8 cellular contexts compared by ENCODE assay signal in genomic region chr14:53539489-53540126, GRCh38.
DNase-seq lines count a peak whose midpoint lies in the region; ATAC-seq lines count a peak whose summit lies in the region.

No MANE protein-coding gene starts in this region.

- intact Hi-C loops in CD4-positive, alpha-beta memory T cell (cut with micrococcal nuclease), result no loop called here
- intact Hi-C loops in Right ventricle myocardium inferior (cut with DNase I) (loop anchor here (1.0 to 10.0 kb wide), 5 partner anchors 105 to 808 kb away; partner anchors contain the start of gene BMP4), posterior cingulate gyrus (cut with DNase I) (loop anchor here (1.0 kb wide), 3 partner anchors 636 to 809 kb away; no protein-coding TSS in a partner anchor)

- H3K4me3 Mint-ChIP-seq in CD4-positive, alpha-beta memory T cell, result no peak overlapping the region

- H3K4me1 ChIP-seq in CD4-positive, alpha-beta memory T cell (ENCODE audit: insufficient read depth, low read length), result no peaks in the 10 kb centered on the region

- no peaks in the 10 kb centered on the region for H3K27me3 Mint-ChIP-seq in CD4-positive, alpha-beta memory T cell

- DNase-seq in CD4-positive, alpha-beta memory T cell, result peak in 3 of 5 donors; percentile 1 to 14 (median 13)
- peak; percentile 49 for DNase-seq in NOMO-1 treated with DMSO at 0.1 percent for 48 hours (lab: John Stamatoyannopoulos, UW; ENCODE audit: unreplicated experiment)
- peak; percentile 28 for DNase-seq in activated naive CD4-positive, alpha-beta T cell treated with Interleukin-2 at 50 U/mL for 16 hours
- DNase-seq in Right ventricle myocardium inferior (ENCODE audit: missing footprints), result no peak
- DNase-seq in posterior cingulate gyrus, result peak; percentile 71 to 96 (median 85)

- H3K9me3 Mint-ChIP-seq in CD4-positive, alpha-beta memory T cell, result no peaks in the 10 kb centered on the region

- POLR2A ChIA-PET in CD4-positive, alpha-beta memory T cell (lab: Charles Lee; ENCODE audit: partially characterized antibody), result no interaction called here

- H3K4me3 ChIP-seq in CD4-positive, alpha-beta memory T cell (ENCODE audit: low read length in 2 of 2), result no peak overlapping the region

- H3K4me1 Mint-ChIP-seq in CD4-positive, alpha-beta memory T cell, result no peaks in the 10 kb centered on the region

- no peaks in the 10 kb centered on the region for H3K9me3 ChIP-seq in CD4-positive, alpha-beta memory T cell (ENCODE audit: control insufficient read depth in 1 of 2, low read length in 2 of 2)

- ATAC-seq in GM19043 (IDR thresholded peaks at IDR 0.05; ENCODE audit: low read depth, unreplicated experiment) (peak; percentile 72), HG03558 (IDR thresholded peaks at IDR 0.05; ENCODE audit: extremely low read depth, unreplicated experiment) (peak; percentile 58), Right ventricle myocardium inferior (peak; percentile 85), GM18873 (IDR thresholded peaks at IDR 0.05; ENCODE audit: low FRiP score, unreplicated experiment) (no peak)

- no peaks in the 10 kb centered on the region for H3K36me3 ChIP-seq in CD4-positive, alpha-beta memory T cell (ENCODE audit: insufficient read depth, low read length)

- CTCF ChIA-PET in CD4-positive, alpha-beta memory T cell (lab: Charles Lee; ENCODE audit: partially characterized antibody), result interaction anchor here (1.0 to 2.9 kb wide), 3 partner anchors 13 to 808 kb away, joined by 3 to 9 read pairs (median 3); no protein-coding TSS in a partner anchor

- no peaks in the 10 kb centered on the region for H3K27me3 ChIP-seq in CD4-positive, alpha-beta memory T cell (ENCODE audit: insufficient read depth, low read length)

- no peak overlapping the region for H3K27ac ChIP-seq in CD4-positive, alpha-beta memory T cell (ENCODE audit: low read depth, low read length)

- no peak overlapping the region for H3K27ac Mint-ChIP-seq in CD4-positive, alpha-beta memory T cell

- H3K36me3 Mint-ChIP-seq in CD4-positive, alpha-beta memory T cell, result no peaks in the 10 kb centered on the region
